Comparison of ENCODE assay signal across 14 cellular contexts in genomic region chr1:200889571-200889970, GRCh38. TPM values are rescaled to one million over a fixed set of nuclear protein-coding genes. Genes with fewer than 3 reads are reported as not detected.
DNase-seq lines count a peak whose midpoint lies in the region; ATAC-seq, FAIRE-seq and TF ChIP-seq lines count a peak whose summit lies in the region.
"Had no signal": no experiment of that assay in that cellular context is flagged by ENCODE, and none has a peak within 500 bp of the region (broad histone marks: within the 10 kb centered on the region; RNA-seq: fewer than 3 reads in every experiment).

No MANE protein-coding gene starts in this region.

- FAIRE-seq in HepG2 (lab: Jason Lieb, UNC) = no peak
- FAIRE-seq in GM12878 (lab: Jason Lieb, UNC) = no peak
- FAIRE-seq: pancreas had no signal

- H2AFZ ChIP-seq in HepG2 (ENCODE audit: low read length) (no peak overlapping the region), GM12878 (ENCODE audit: control insufficient read depth, low read depth, low read length) (no peak overlapping the region)

- peaks cover 35% of the 10 kb centered on the region for H3K27me3 Mint-ChIP-seq in stimulated activated naive CD8-positive, alpha-beta T cell treated with anti-CD3 and anti-CD28 coated beads, Interleukin-15, Interleukin-2, amounts not matched to agents 100 ng/mL and 50 ng/mL, for 24 hours

- in situ Hi-C loops in HepG2 (cut with HindIII; ENCODE audit: extremely low pct_ligation_motif_present, low pct_unique_long_range_greater_than_20kb) (no loop called here), GM12878 (cut with MboI) (no loop called here)

- H3K79me2 ChIP-seq in HepG2 (ENCODE audit: insufficient read depth, low read length) (peaks cover 6% of the 10 kb centered on the region), GM12878 (ENCODE audit: control insufficient read depth, insufficient read depth, low read length) (no peaks in the 10 kb centered on the region; the same call in none of the 2 replicates)

- no peak overlapping the region for H3K27ac ChIP-seq in HepG2 (ENCODE audit: extremely low read length, insufficient read depth, low read length)
- H3K27ac ChIP-seq in right lobe of liver = no peak overlapping the region
- no peak overlapping the region for H3K27ac ChIP-seq in GM12878 (ENCODE audit: control insufficient read depth, insufficient read depth)
- H3K27ac ChIP-seq: colonic mucosa, pancreas had no signal

- DNase-seq in HepG2 (ENCODE audit: low spot score) (no peak), right lobe of liver (no peak), NCI-H226 (peak; percentile 23), GM12878 (ENCODE audit: low read depth, low spot score) (no peak), GM19238 (ENCODE audit: insufficient read length, low spot score) (no peak), NCI-H2171 treated with DMSO at 0.1 percent for 48 hours (lab: John Stamatoyannopoulos, UW) (no peak)
- DNase-seq: colonic mucosa, GDM1, NCI-H2029, pancreas had no signal

- TF ChIP-seq POLR2A in HepG2 (IDR thresholded peaks at IDR 0.05; ENCODE audit: insufficient read depth in 1 of 2, low read depth in 2 of 2, low read length in 2 of 2) = no peak
- no peak for TF ChIP-seq POLR2A in right lobe of liver (IDR thresholded peaks at IDR 0.05)
- no peak for TF ChIP-seq POLR2A in GM12878 (IDR thresholded peaks at IDR 0.05; ENCODE audit: low read depth, low read length)

- no peaks in the 10 kb centered on the region for H4K20me1 ChIP-seq in HepG2 (ENCODE audit: insufficient read depth, low read length)
- H4K20me1 ChIP-seq in GM12878 (ENCODE audit: control insufficient read depth, insufficient read depth) = no peaks in the 10 kb centered on the region

- TF ChIP-seq EP300 in HepG2 (IDR thresholded peaks at IDR 0.05; ENCODE audit: low read depth in 2 of 2, low read length in 2 of 2) (no peak), HepG2 (CRISPR knock-in tag; IDR thresholded peaks at IDR 0.05; ENCODE audit: borderline replicate concordance) (no peak), GM12878 (IDR thresholded peaks at IDR 0.05; ENCODE audit: borderline replicate concordance in 1 of 2, control insufficient read depth in 1 of 2, low read depth in 2 of 2, low read length in 2 of 2) (no peak)

- SMC1A ChIA-PET in GM12878 (lab: Charles Lee; ENCODE audit: uncharacterized antibody, unreplicated experiment) = interaction anchor here (0.7 to 12.2 kb wide), 15 partner anchors 8 to 267 kb away, joined by 3 to 193 read pairs (median 12); no protein-coding TSS in a partner anchor

- RAD21 ChIA-PET in GM12878 (lab: Charles Lee; ENCODE audit: unreplicated experiment) = interaction anchor here (0.8 to 11.2 kb wide), 14 partner anchors 11 to 517 kb away, joined by 3 to 139 read pairs (median 12); no protein-coding TSS in a partner anchor

- peaks cover 61% of the 10 kb centered on the region for H3K4me1 Mint-ChIP-seq in stimulated activated naive CD8-positive, alpha-beta T cell treated with anti-CD3 and anti-CD28 coated beads, Interleukin-15, Interleukin-2, amounts not matched to agents 100 ng/mL and 50 ng/mL, for 24 hours (ENCODE audit: low read depth)

- 81% methylated on average over 2 of the region's 2 CpGs for WGBS in HepG2 (ENCODE audit: low lambda C conversion rate)
- 100% methylated on average over 2 of the region's 2 CpGs for WGBS in right lobe of liver (ENCODE audit: insufficient coverage, low coverage, low lambda C conversion rate, missing lambda C conversion rate)
- WGBS in GM12878 (ENCODE audit: insufficient coverage, insufficient replicate concordance, low lambda C conversion rate, missing lambda C conversion rate) = 91% methylated on average over 2 of the region's 2 CpGs

- H3K36me3 Mint-ChIP-seq in stimulated activated naive CD8-positive, alpha-beta T cell treated with anti-CD3 and anti-CD28 coated beads, Interleukin-15, Interleukin-2, amounts not matched to agents 100 ng/mL and 50 ng/mL, for 24 hours (ENCODE audit: low read depth) = no peaks in the 10 kb centered on the region

- H3K4me3 ChIP-seq in HepG2 (replicated peaks in 1 of 3; ENCODE audit: insufficient read depth in 1 of 3, low read depth in 2 of 3, low read length in 3 of 3) (no peak overlapping the region; a peak in 1 of 6 replicates), right lobe of liver (no peak overlapping the region), GM12878 (no peak overlapping the region)
- H3K4me3 ChIP-seq: colonic mucosa, pancreas had no signal

- H3K36me3 ChIP-seq in HepG2 (replicated peaks in 1 of 2; ENCODE audit: control insufficient read depth in 1 of 2, insufficient read depth in 2 of 2, low read length in 2 of 2) = no peaks in the 10 kb centered on the region
- H3K36me3 ChIP-seq in right lobe of liver = no peaks in the 10 kb centered on the region
- H3K36me3 ChIP-seq in GM12878 (ENCODE audit: control insufficient read depth in 2 of 2, insufficient read depth in 2 of 2, low read length in 1 of 2) = no peaks in the 10 kb centered on the region
- H3K36me3 ChIP-seq: colonic mucosa, pancreas had no signal

- POLR2A ChIA-PET in HepG2 (lab: Yijun Ruan, JAX) (interaction anchor here (1.7 to 2.9 kb wide), 5 partner anchors 7 to 18 kb away, joined by 7 to 40 read pairs (median 11); no protein-coding TSS in a partner anchor), GM12878 (lab: Charles Lee) (interaction anchor here (1.1 to 6.3 kb wide), 8 partner anchors 11 to 132 kb away, joined by 3 to 60 read pairs (median 20); no protein-coding TSS in a partner anchor)

- CTCF ChIA-PET in HepG2 (lab: Yijun Ruan, JAX; ENCODE audit: low intra/inter-chr PET ratio, low total read pairs) (no interaction called here), GM12878 (lab: Yijun Ruan, JAX) (interaction anchor here (0.7 to 10.0 kb wide), 13 partner anchors 11 to 331 kb away, joined by 3 to 131 read pairs (median 11); no protein-coding TSS in a partner anchor)

- H3K9me3 Mint-ChIP-seq in stimulated activated naive CD8-positive, alpha-beta T cell treated with anti-CD3 and anti-CD28 coated beads, Interleukin-15, Interleukin-2, amounts not matched to agents 100 ng/mL and 50 ng/mL, for 24 hours = no peaks in the 10 kb centered on the region

- intact Hi-C loops in HepG2 (cut with micrococcal nuclease; ENCODE audit: unreplicated experiment) = no loop called here
- intact Hi-C loops in right lobe of liver (cut with DNase I) = no loop called here
- intact Hi-C loops in GM12878 (cut with micrococcal nuclease; ENCODE audit: unreplicated experiment) = loop anchor here (2.0 to 5.0 kb wide), 3 partner anchors 17 to 262 kb away; no protein-coding TSS in a partner anchor

- peak overlapping the region; percentile 19 for H3K4me3 Mint-ChIP-seq in stimulated activated naive CD8-positive, alpha-beta T cell treated with anti-CD3 and anti-CD28 coated beads, Interleukin-15, Interleukin-2, amounts not matched to agents 100 ng/mL and 50 ng/mL, for 24 hours

- H3K27me3 ChIP-seq in HepG2 (ENCODE audit: control insufficient read depth in 1 of 2, insufficient read depth in 2 of 2, low read length in 2 of 2) (no peaks in the 10 kb centered on the region), right lobe of liver (no peaks in the 10 kb centered on the region), GM12878 (replicated peaks in 1 of 2; ENCODE audit: control insufficient read depth in 2 of 2, insufficient read depth in 2 of 2, low read length in 1 of 2) (no peaks in the 10 kb centered on the region)
- H3K27me3 ChIP-seq: colonic mucosa, pancreas had no signal

- BruUV-seq in HepG2 (replicated peaks; lab: Mats Ljungman, UMichigan) (no TSS peak), GM12878 (replicated peaks; lab: Mats Ljungman, UMichigan) (no TSS peak)

- H3K9ac ChIP-seq in HepG2 (ENCODE audit: insufficient read depth, low read depth, low read length) = no peak overlapping the region
- H3K9ac ChIP-seq in GM12878 (ENCODE audit: control insufficient read depth, insufficient read depth, low read length) = no peak overlapping the region

- ATAC-seq in HepG2 = no peak
- no peak for ATAC-seq in right lobe of liver
- peak; percentile 26 for ATAC-seq in GM12878
- no peak for ATAC-seq in HG02840 (IDR thresholded peaks at IDR 0.05; ENCODE audit: low FRiP score, unreplicated experiment)
- ATAC-seq: pancreas had no signal

- H3K4me1 ChIP-seq in HepG2 (ENCODE audit: insufficient read depth, low read length) (peaks cover 76% of the 10 kb centered on the region), right lobe of liver (peaks cover 0 to 18% (median 4%) of the 10 kb centered on the region in 4 donors), GM12878 (ENCODE audit: control insufficient read depth, insufficient read depth, low read length) (peaks cover 68% of the 10 kb centered on the region)
- H3K4me1 ChIP-seq: colonic mucosa, pancreas had no signal

- TF ChIP-seq CTCF in HepG2 (CRISPR knock-in tag; IDR thresholded peaks at IDR 0.05) = no peak
- TF ChIP-seq CTCF in right lobe of liver (IDR thresholded peaks at IDR 0.05) = no peak
- TF ChIP-seq CTCF in GM12878 (IDR thresholded peaks at IDR 0.05 in 2 of 3, conservative IDR thresholded peaks at IDR 0.05 in 1 of 3; ENCODE audit: control insufficient read depth in 2 of 3, extremely low read depth in 1 of 3, insufficient read depth in 1 of 3, low read depth in 3 of 3, low read length in 3 of 3) = no peak

- peak overlapping the region; percentile 94; the same call in 1 of the 2 replicates for H3K4me2 ChIP-seq in HepG2 (ENCODE audit: low read depth, low read length)
- H3K4me2 ChIP-seq in GM12878 (ENCODE audit: control insufficient read depth, insufficient read depth) = no peak overlapping the region

- H3K27ac Mint-ChIP-seq in stimulated activated naive CD8-positive, alpha-beta T cell treated with anti-CD3 and anti-CD28 coated beads, Interleukin-15, Interleukin-2, amounts not matched to agents 100 ng/mL and 50 ng/mL, for 24 hours = peak overlapping the region; percentile 14

- TF ChIP-seq RAD21 in HepG2 (CRISPR knock-in tag; IDR thresholded peaks at IDR 0.05) (no peak), GM12878 (IDR thresholded peaks at IDR 0.05; ENCODE audit: insufficient read depth, low read depth, low read length) (no peak)

- H3K9me3 ChIP-seq in HepG2 (ENCODE audit: low read length) (no peaks in the 10 kb centered on the region), right lobe of liver (no peaks in the 10 kb centered on the region), GM12878 (replicated peaks; ENCODE audit: control insufficient read depth, insufficient read depth, low read length) (no peaks in the 10 kb centered on the region)
- H3K9me3 ChIP-seq: colonic mucosa, pancreas had no signal

RNA-seq across cellular contexts. Expression of gene INAVA, which starts 5.1 kb away (rescaled TPM):
- total RNA-seq in HepG2 (2016; rRNA removed; fragmentation: Illumina TruSeq; extraction: Trizol) (11.7 and 13.5 TPM in 2 replicates), right lobe of liver (under 1 TPM; 0.29 to 0.55 (median 0.41) TPM), GM12878 (2014; rRNA removed) (9.8 and 13.0 TPM in 2 replicates), GM12878 (2014; rRNA removed; fragmentation: Illumina TruSeq; extraction: Trizol) (3.9 and 4.4 TPM in 2 replicates), GM12878 (2021) (14.0 and 14.8 TPM in 2 replicates)
- total RNA-seq in HepG2 (2016; cell fraction: cytosol; rRNA removed; fragmentation: Illumina TruSeq; extraction: Trizol; ENCODE audit: low read depth) = 3.1 and 3.9 TPM in 2 replicates
- 10.6 and 11.8 TPM in 2 replicates for total RNA-seq in HepG2 (2016; cell fraction: insoluble cytoplasmic fraction; rRNA removed; fragmentation: Illumina TruSeq; extraction: Trizol)
- 8.9 and 10.3 TPM in 2 replicates for total RNA-seq in HepG2 (2016; cell fraction: membrane; rRNA removed; fragmentation: Illumina TruSeq; extraction: Trizol)
- 11.6 and 14.2 TPM in 2 replicates for total RNA-seq in HepG2 (2016; cell fraction: nucleus; rRNA removed; fragmentation: Illumina TruSeq; extraction: Trizol)
- polyA plus RNA-seq in HepG2 (2011; rRNA removed) (6.0 and 6.4 TPM in 2 replicates), GM12878 (2011; rRNA removed) (8.1 and 12.9 TPM in 2 replicates), GM12878 (2014; fragmentation: Illumina TruSeq; extraction: Trizol) (7.5 and 9.2 TPM in 2 replicates), GM12878 (2014; fragmentation: Nextera tagmentation; extraction: Ambion mirVana) (1 to 10 TPM; 7.0 to 9.9 TPM), GM12878 (2014; rRNA removed) (12.2 and 15.4 TPM in 2 replicates), GM12878 (2016; fragmentation: Nextera tagmentation; extraction: Ambion mirVana) (1 to 10 TPM; 3.6 to 5.3 TPM)
- polyA plus RNA-seq in HepG2 (2011; cell fraction: cytosol; rRNA removed) = 3.9 and 5.0 TPM in 2 replicates
- 18.1 and 23.0 TPM in 2 replicates for polyA plus RNA-seq in HepG2 (2011; cell fraction: nucleus; rRNA removed)
- 3.4 and 3.6 TPM in 2 replicates for polyA plus RNA-seq in HepG2 (2012)
- polyA plus RNA-seq in HepG2 (2016; cell fraction: cytosol; fragmentation: Illumina TruSeq; extraction: Trizol; ENCODE audit: low read depth) = 1.4 and 1.5 TPM in 2 replicates
- 10.3 and 14.8 TPM in 2 replicates for polyA plus RNA-seq in HepG2 (2016; cell fraction: insoluble cytoplasmic fraction; fragmentation: Illumina TruSeq; extraction: Trizol; ENCODE audit: low read depth)
- polyA plus RNA-seq in HepG2 (2016; cell fraction: membrane; fragmentation: Illumina TruSeq; extraction: Trizol; ENCODE audit: low read depth) = 4.6 and 5.4 TPM in 2 replicates
- polyA plus RNA-seq in HepG2 (2016; cell fraction: nucleus; fragmentation: Illumina TruSeq; extraction: Trizol; ENCODE audit: insufficient read depth, low read depth) = 28.3 and 29.7 TPM in 2 replicates
- polyA minus RNA-seq in HepG2 (2011; rRNA and poly(A)+ RNA removed; ENCODE audit: low replicate concordance) = 0.42 and 11.2 TPM in 2 replicates
- polyA minus RNA-seq in HepG2 (2011; cell fraction: cytosol; rRNA and poly(A)+ RNA removed) = 4.3 and 7.2 TPM in 2 replicates
- polyA minus RNA-seq in HepG2 (2011; cell fraction: nucleus; rRNA and poly(A)+ RNA removed) = 6.0 and 7.9 TPM in 2 replicates
- total RNA-seq in GM12878 (2013; cell fraction: nucleolus; rRNA removed) = 50.9 and 53.6 TPM in 2 replicates
- polyA plus RNA-seq in GM12878 (2011; ENCODE audit: low read depth) = 1.6 TPM
- polyA plus RNA-seq in GM12878 (2011; cell fraction: cytosol; rRNA removed) = 18.6 and 22.9 TPM in 2 replicates
- polyA plus RNA-seq in GM12878 (2011; cell fraction: nucleus; rRNA removed) = 40.8 and 44.8 TPM in 2 replicates
- polyA plus RNA-seq in GM12878 (2012) = 2.3 and 4.3 TPM in 2 replicates
- 8.8 and 10.5 TPM in 2 replicates for polyA minus RNA-seq in GM12878 (2011; rRNA and poly(A)+ RNA removed)
- polyA minus RNA-seq in GM12878 (2011; cell fraction: cytosol; rRNA and poly(A)+ RNA removed) = 7.1 and 7.9 TPM in 2 replicates
- 7.9 and 9.5 TPM in 2 replicates for polyA minus RNA-seq in GM12878 (2011; cell fraction: nucleus; rRNA and poly(A)+ RNA removed)
- total RNA-seq: SK-MEL-5 had no signal

RNA-seq across cellular contexts. Expression of gene GPR25, which starts 16.8 kb away (rescaled TPM):
- total RNA-seq in HepG2 (2016; rRNA removed; fragmentation: Illumina TruSeq; extraction: Trizol) = not detected in 2 replicates
- total RNA-seq in HepG2 (2016; cell fraction: cytosol; rRNA removed; fragmentation: Illumina TruSeq; extraction: Trizol; ENCODE audit: low read depth) = not detected in 2 replicates
- total RNA-seq in HepG2 (2016; cell fraction: insoluble cytoplasmic fraction; rRNA removed; fragmentation: Illumina TruSeq; extraction: Trizol) = not detected in 2 replicates
- not detected in 2 replicates for total RNA-seq in HepG2 (2016; cell fraction: membrane; rRNA removed; fragmentation: Illumina TruSeq; extraction: Trizol)
- total RNA-seq in HepG2 (2016; cell fraction: nucleus; rRNA removed; fragmentation: Illumina TruSeq; extraction: Trizol) = not detected in 2 replicates
- not detected in 2 replicates for polyA plus RNA-seq in HepG2 (2011; rRNA removed)
- not detected in 2 replicates for polyA plus RNA-seq in HepG2 (2011; cell fraction: cytosol; rRNA removed)
- 0.14 TPM in 1 of 2 replicates, not detected in the other for polyA plus RNA-seq in HepG2 (2011; cell fraction: nucleus; rRNA removed)
- polyA plus RNA-seq in HepG2 (2012) = not detected in 2 replicates
- not detected in 2 replicates for polyA plus RNA-seq in HepG2 (2016; cell fraction: cytosol; fragmentation: Illumina TruSeq; extraction: Trizol; ENCODE audit: low read depth)
- polyA plus RNA-seq in HepG2 (2016; cell fraction: insoluble cytoplasmic fraction; fragmentation: Illumina TruSeq; extraction: Trizol; ENCODE audit: low read depth) = not detected in 2 replicates
- not detected in 2 replicates for polyA plus RNA-seq in HepG2 (2016; cell fraction: membrane; fragmentation: Illumina TruSeq; extraction: Trizol; ENCODE audit: low read depth)
- polyA plus RNA-seq in HepG2 (2016; cell fraction: nucleus; fragmentation: Illumina TruSeq; extraction: Trizol; ENCODE audit: insufficient read depth, low read depth) = not detected in 2 replicates
- not detected in 2 replicates for polyA minus RNA-seq in HepG2 (2011; rRNA and poly(A)+ RNA removed; ENCODE audit: low replicate concordance)
- polyA minus RNA-seq in HepG2 (2011; cell fraction: cytosol; rRNA and poly(A)+ RNA removed) = not detected in 2 replicates
- polyA minus RNA-seq in HepG2 (2011; cell fraction: nucleus; rRNA and poly(A)+ RNA removed) = not detected in 2 replicates
- not detected for total RNA-seq in right lobe of liver
- 0.33 TPM in 1 of 2 replicates, not detected in the other for total RNA-seq in GM12878 (2013; cell fraction: nucleolus; rRNA removed)
- total RNA-seq in GM12878 (2014; rRNA removed) = not detected in 2 replicates
- not detected in 2 replicates for total RNA-seq in GM12878 (2014; rRNA removed; fragmentation: Illumina TruSeq; extraction: Trizol)
- total RNA-seq in GM12878 (2021) = not detected in 2 replicates
- not detected for polyA plus RNA-seq in GM12878 (2011; ENCODE audit: low read depth)
- polyA plus RNA-seq in GM12878 (2011; rRNA removed) = not detected in 2 replicates
- polyA plus RNA-seq in GM12878 (2011; cell fraction: cytosol; rRNA removed) = 0.06 and 0.13 TPM in 2 replicates
- 0.42 TPM in 2 replicates for polyA plus RNA-seq in GM12878 (2011; cell fraction: nucleus; rRNA removed)
- polyA plus RNA-seq in GM12878 (2012) = 0.18 and 0.22 TPM in 2 replicates
- not detected in 2 replicates for polyA plus RNA-seq in GM12878 (2014; fragmentation: Illumina TruSeq; extraction: Trizol)
- polyA plus RNA-seq in GM12878 (2014; fragmentation: Nextera tagmentation; extraction: Ambion mirVana) = not detected
- polyA plus RNA-seq in GM12878 (2014; rRNA removed) = not detected in 2 replicates
- polyA plus RNA-seq in GM12878 (2016; fragmentation: Nextera tagmentation; extraction: Ambion mirVana) = not detected
- not detected in 2 replicates for polyA minus RNA-seq in GM12878 (2011; rRNA and poly(A)+ RNA removed)
- not detected in 2 replicates for polyA minus RNA-seq in GM12878 (2011; cell fraction: cytosol; rRNA and poly(A)+ RNA removed)
- polyA minus RNA-seq in GM12878 (2011; cell fraction: nucleus; rRNA and poly(A)+ RNA removed) = 0.48 TPM in 1 of 2 replicates, not detected in the other
- total RNA-seq: SK-MEL-5 had no signal
- polyA plus RNA-seq: BJ, pancreas had no signal

Comparison
In these comparisons a context has a peak if more than half of its experiments do, and no peak if none do; other contexts are left out.
1. Of the 75 proteins assayed by ChIP-seq in both HepG2 and GM12878: peak only in HepG2: none; only in GM12878: JUNB; in both: none; in neither: 74.